ENCODE assay signal across 26 cellular contexts in genomic region chr5:12335938-12336337, GRCh38.
"Had no signal": no experiment of that assay in that cellular context is flagged by ENCODE, and none has a peak within 500 bp of the region (broad histone marks: within the 10 kb centered on the region; RNA-seq: fewer than 3 reads in every experiment).

No MANE protein-coding gene starts in this region.

- ATAC-seq: activated T-helper 17 cell treated with anti-CD3 and anti-CD28 coated beads, Interleukin-2, amount 50 U/mL, for 72 hours; Panc1; Right ventricle myocardium inferior; T-cell had no signal

- H3K36me3 ChIP-seq: cardiac muscle cell had no signal

- H3K9me3 Mint-ChIP-seq: brain had no signal

- DNase-seq: activated CD4-positive, alpha-beta memory T cell treated with anti-CD3 and anti-CD28 coated beads for 36 hours; activated CD4-positive, alpha-beta T cell treated with anti-CD3 and anti-CD28 coated beads, Interleukin-2, amount 10 ng/mL, durations not matched to agents 7 days and 5 days; activated CD4-positive, CD25-positive, alpha-beta regulatory T cell; activated CD8-positive, alpha-beta memory T cell treated with anti-CD3 and anti-CD28 coated beads for 24 hours; activated gamma-delta T cell; activated naive CD4-positive, alpha-beta T cell treated with anti-CD3 and anti-CD28 coated beads for 36 hours; activated T-cell treated with anti-CD3 and anti-CD28 coated beads, Interleukin-2, amount 50 U/mL, for 48 hours; amygdala; NCI-H1048; NCI-H146; NCI-H187 treated with DMSO at 0.1 percent for 48 hours; NCI-H2081 treated with DMSO at 0.1 percent for 48 hours; NCI-H446; NK-92 treated with Interleukin-12 subunit alpha and Interleukin-12 subunit beta, amount 100 ng/mL, for 24 hours; OCI-M1; RPMI8226; T-cell; T-helper 2 cell; T1000 had no signal

- H3K4me3 Mint-ChIP-seq: activated CD4-positive, alpha-beta memory T cell treated with anti-CD3 and anti-CD28 coated beads for 36 hours; activated CD4-positive, alpha-beta T cell treated with anti-CD3 and anti-CD28 coated beads, Interleukin-2, amount 10 ng/mL, durations not matched to agents 7 days and 5 days; activated naive CD4-positive, alpha-beta T cell treated with anti-CD3 and anti-CD28 coated beads for 36 hours; activated naive CD8-positive, alpha-beta T cell; activated T-helper 17 cell treated with anti-CD3 and anti-CD28 coated beads, Interleukin-2, amount 50 U/mL, for 72 hours; brain; T-cell had no signal

- H3K36me3 Mint-ChIP-seq: activated CD4-positive, alpha-beta memory T cell treated with anti-CD3 and anti-CD28 coated beads for 36 hours; activated naive CD8-positive, alpha-beta T cell; brain; T-cell had no signal

- H3K27me3 ChIP-seq: cardiac muscle cell had no signal

- H3K27me3 Mint-ChIP-seq: activated CD4-positive, alpha-beta memory T cell treated with anti-CD3 and anti-CD28 coated beads for 36 hours; activated CD4-positive, alpha-beta T cell treated with anti-CD3 and anti-CD28 coated beads, Interleukin-2, amount 10 ng/mL, durations not matched to agents 7 days and 5 days; activated naive CD8-positive, alpha-beta T cell; activated T-helper 17 cell treated with anti-CD3 and anti-CD28 coated beads, Interleukin-2, amount 50 U/mL, for 72 hours; brain; T-cell had no signal

- H3K27ac ChIP-seq: cardiac muscle cell, SK-N-MC had no signal

- H3K4me3 ChIP-seq: cardiac muscle cell, SK-N-MC had no signal

- H3K4me1 Mint-ChIP-seq: activated CD4-positive, alpha-beta T cell treated with anti-CD3 and anti-CD28 coated beads, Interleukin-2, amount 10 ng/mL, durations not matched to agents 7 days and 5 days; activated T-helper 17 cell treated with anti-CD3 and anti-CD28 coated beads, Interleukin-2, amount 50 U/mL, for 72 hours; T-cell had no signal

- H3K27ac Mint-ChIP-seq: activated CD4-positive, alpha-beta memory T cell treated with anti-CD3 and anti-CD28 coated beads for 36 hours; activated CD4-positive, alpha-beta T cell treated with anti-CD3 and anti-CD28 coated beads, Interleukin-2, amount 10 ng/mL, durations not matched to agents 7 days and 5 days; activated naive CD4-positive, alpha-beta T cell treated with anti-CD3 and anti-CD28 coated beads for 36 hours; activated naive CD8-positive, alpha-beta T cell; activated T-helper 17 cell treated with anti-CD3 and anti-CD28 coated beads, Interleukin-2, amount 50 U/mL, for 72 hours; brain; T-cell had no signal
